Comparison of ENCODE assay signal across 15 cellular contexts in genomic region chr2:239533917-239534316, GRCh38.
DNase-seq lines count a peak whose midpoint lies in the region; ATAC-seq and TF ChIP-seq lines count a peak whose summit lies in the region.
"Had no signal": no experiment of that assay in that cellular context is flagged by ENCODE, and none has a peak within 500 bp of the region (broad histone marks: within the 10 kb centered on the region; RNA-seq: fewer than 3 reads in every experiment).

No MANE protein-coding gene starts in this region.

- no peaks in the 10 kb centered on the region for H3K27me3 ChIP-seq in tibial nerve

- peaks cover 0 to 33% (median 0%) of the 10 kb centered on the region in 4 donors for H3K9me3 ChIP-seq in tibial nerve

- no peak overlapping the region for H3K4me3 ChIP-seq in choroid plexus epithelial cell (ENCODE audit: low read depth, low read length)
- H3K4me3 ChIP-seq in tibial nerve = no peak overlapping the region
- H3K4me3 ChIP-seq: stomach had no signal

- WGBS in tibial nerve, 2 donors = 48 to 63% methylated on average over 7 of the region's 7 CpGs

- peak in 1 of 2 donors; percentile 65 for TF ChIP-seq EP300 in tibial nerve (IDR thresholded peaks at IDR 0.05)

- peaks cover 0 to 25% (median 6%) of the 10 kb centered on the region in 4 donors for H3K4me1 ChIP-seq in tibial nerve

- ATAC-seq in HG03354 (IDR thresholded peaks at IDR 0.05; ENCODE audit: poor library complexity, severe bottlenecking, unreplicated experiment) = no peak
- ATAC-seq in HG02571 (IDR thresholded peaks at IDR 0.05; ENCODE audit: unreplicated experiment) = no peak
- ATAC-seq: left colon had no signal

- H3K36me3 ChIP-seq in tibial nerve = no peaks in the 10 kb centered on the region
- H3K36me3 ChIP-seq: stomach had no signal

- peak; percentile 7 for DNase-seq in GM04504 (ENCODE audit: low read depth)
- DNase-seq in choroid plexus epithelial cell (ENCODE audit: low read depth) = peak; percentile 6
- DNase-seq in iris pigment epithelial cell (ENCODE audit: low read depth) = peak; percentile 6
- DNase-seq in tibial nerve (ENCODE audit: low spot score in 2 of 2) = peak; percentile 53 to 60
- DNase-seq in GM10266 (ENCODE audit: extremely low spot score) = no peak
- DNase-seq: activated effector memory CD4-positive, alpha-beta T cell treated with Interleukin-2 at 50 U/mL for 16 hours; amniotic stem cell; Calu3; left colon; NCI-H1105 treated with DMSO at 0.1 percent for 48 hours; NCI-H748 treated with DMSO at 0.1 percent for 48 hours; nucleus accumbens; stomach had no signal

- TF ChIP-seq POLR2A in tibial nerve (IDR thresholded peaks at IDR 0.05) = no peak

- TF ChIP-seq CTCF in choroid plexus epithelial cell (conservative IDR thresholded peaks at IDR 0.05; ENCODE audit: low read depth, low read length) (no peak), tibial nerve (IDR thresholded peaks at IDR 0.05) (no peak), GM10266 (IDR thresholded peaks at IDR 0.05; ENCODE audit: control insufficient read depth, insufficient read depth, low read depth, missing control alignments) (no peak)

- H3K27ac ChIP-seq in tibial nerve = no peak overlapping the region
- H3K27ac ChIP-seq: stomach had no signal
